ENCODE assay signal across 28 cellular contexts in the genomic region with DNA sequence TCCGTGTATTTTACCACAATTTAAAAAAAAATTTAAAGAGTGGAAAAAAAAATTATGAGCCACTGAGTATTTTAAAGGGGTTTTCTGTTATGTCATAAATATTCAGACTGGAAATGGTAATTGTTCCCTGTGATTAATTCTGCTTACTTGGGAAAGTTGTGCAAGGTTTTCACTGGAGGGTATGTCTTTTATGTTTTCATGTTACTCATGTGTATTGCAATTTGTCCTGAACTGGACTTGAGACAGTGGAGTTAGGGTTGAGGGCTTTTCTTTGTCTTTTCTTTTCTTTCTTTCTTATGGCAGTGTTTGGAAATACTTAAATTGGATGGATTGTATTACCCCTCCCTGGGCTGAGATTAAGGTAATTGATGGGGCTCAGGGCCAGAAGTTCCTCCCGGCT.
"Had no signal": no experiment of that assay in that cellular context is flagged by ENCODE, and none has a peak within 500 bp of the region (broad histone marks: within the 10 kb centered on the region; RNA-seq: fewer than 3 reads in every experiment).

No MANE protein-coding gene starts in this region.

- H3K27me3 ChIP-seq: brain microvascular endothelial cell, Peyer's patch, SJSA1 had no signal

- H3K27me3 Mint-ChIP-seq: activated B cell treated with CpG ODN at 0.5 μM for 24 hours; activated CD4-positive, alpha-beta T cell treated with anti-CD3 and anti-CD28 coated beads, Interleukin-2, amount 10 ng/mL, durations not matched to agents 24 days and 14 days; activated CD8-positive, alpha-beta memory T cell treated with anti-CD3 and anti-CD28 coated beads, Interleukin-2, amount 10 ng/mL, durations not matched to agents 7 days and 5 days had no signal

- H3K27ac Mint-ChIP-seq: activated B cell treated with CpG ODN at 0.5 μM for 24 hours; activated CD4-positive, alpha-beta T cell treated with anti-CD3 and anti-CD28 coated beads, Interleukin-2, amount 10 ng/mL, durations not matched to agents 24 days and 14 days; activated CD8-positive, alpha-beta memory T cell treated with anti-CD3 and anti-CD28 coated beads, Interleukin-2, amount 10 ng/mL, durations not matched to agents 7 days and 5 days; activated naive CD4-positive, alpha-beta T cell treated with anti-CD3 and anti-CD28 coated beads, Interleukin-2, amount 50 U/mL, for 72 hours; activated naive CD8-positive, alpha-beta T cell treated with anti-CD3 and anti-CD28 coated beads, Interleukin-2, amount 50 U/mL, for 24 hours; activated T-cell treated with anti-CD3 and anti-CD28 coated beads, Interleukin-2, amount 50 U/mL, for 24 hours; activated T-helper 1 cell treated with anti-CD3 and anti-CD28 coated beads, Interleukin-12 subunit alpha, Interleukin-12 subunit beta, Interleukin-2, Interleukin-4 antibody, amounts not matched to agents 30 ng/mL and 10 ng/mL and 1 ng/mL, durations not matched to agents 14 hours and 24 hours and 36 hours; IgD-negative memory B cell; T-helper 17 cell had no signal

- H3K27ac ChIP-seq: brain microvascular endothelial cell, Peyer's patch, RWPE1, SJSA1 had no signal

- DNase-seq: activated B cell treated with CpG ODN at 0.5 μM for 24 hours; activated CD4-positive, alpha-beta T cell treated with anti-CD3 and anti-CD28 coated beads for 1 hour; activated CD4-positive, alpha-beta T cell treated with anti-CD3 and anti-CD28 coated beads, Interleukin-2, amount 10 ng/mL, durations not matched to agents 24 days and 14 days; activated CD4-positive, alpha-beta T cell treated with anti-CD3 and anti-CD28 coated beads, Interleukin-2, amount 50 U/mL, for 48 hours; activated CD8-positive, alpha-beta memory T cell treated with anti-CD3 and anti-CD28 coated beads, Interleukin-2, amount 10 ng/mL, durations not matched to agents 7 days and 5 days; activated effector memory CD4-positive, alpha-beta T cell treated with anti-CD3 and anti-CD28 coated beads, Interleukin-2, amount 50 U/mL, for 16 hours; activated naive CD4-positive, alpha-beta T cell treated with Interleukin-2 at 50 U/mL for 16 hours; activated naive CD8-positive, alpha-beta T cell treated with anti-CD3 and anti-CD28 coated beads, Interleukin-2, amount 50 U/mL, for 24 hours; activated T-cell treated with anti-CD3 and anti-CD28 coated beads, Interleukin-2, amount 50 U/mL, for 24 hours; brain microvascular endothelial cell; KG1; NCI-H1092; NCI-H1417; NCI-H1694; NCI-H2029; NCI-H2107; NCI-H345; NCI-H510A; NK-92 treated with Interleukin-12 subunit alpha and Interleukin-12 subunit beta, amount 100 ng/mL, for 24 hours; Peyer's patch; Right ventricle myocardium superior; T-helper 17 cell; T-helper 9 cell had no signal

- H3K36me3 ChIP-seq: brain microvascular endothelial cell, Peyer's patch, SJSA1 had no signal

- H3K4me1 Mint-ChIP-seq: activated B cell treated with CpG ODN at 0.5 μM for 24 hours; activated CD4-positive, alpha-beta T cell treated with anti-CD3 and anti-CD28 coated beads, Interleukin-2, amount 10 ng/mL, durations not matched to agents 24 days and 14 days; activated CD8-positive, alpha-beta memory T cell treated with anti-CD3 and anti-CD28 coated beads, Interleukin-2, amount 10 ng/mL, durations not matched to agents 7 days and 5 days; activated naive CD8-positive, alpha-beta T cell treated with anti-CD3 and anti-CD28 coated beads, Interleukin-2, amount 50 U/mL, for 24 hours; IgD-negative memory B cell; T-helper 17 cell had no signal

- H3K4me3 Mint-ChIP-seq: activated B cell treated with CpG ODN at 0.5 μM for 24 hours; activated CD4-positive, alpha-beta T cell treated with anti-CD3 and anti-CD28 coated beads, Interleukin-2, amount 10 ng/mL, durations not matched to agents 24 days and 14 days; activated CD8-positive, alpha-beta memory T cell treated with anti-CD3 and anti-CD28 coated beads, Interleukin-2, amount 10 ng/mL, durations not matched to agents 7 days and 5 days; activated naive CD8-positive, alpha-beta T cell treated with anti-CD3 and anti-CD28 coated beads, Interleukin-2, amount 50 U/mL, for 24 hours; activated T-cell treated with anti-CD3 and anti-CD28 coated beads, Interleukin-2, amount 50 U/mL, for 24 hours; activated T-helper 1 cell treated with anti-CD3 and anti-CD28 coated beads, Interleukin-12 subunit alpha, Interleukin-12 subunit beta, Interleukin-2, Interleukin-4 antibody, amounts not matched to agents 30 ng/mL and 10 ng/mL and 1 ng/mL, durations not matched to agents 14 hours and 24 hours and 36 hours; IgD-negative memory B cell; T-helper 17 cell had no signal

- H3K4me3 ChIP-seq: Peyer's patch, SJSA1 had no signal

- H3K4me1 ChIP-seq: Peyer's patch had no signal

- H3K9me3 Mint-ChIP-seq: activated CD4-positive, alpha-beta T cell treated with anti-CD3 and anti-CD28 coated beads, Interleukin-2, amount 10 ng/mL, durations not matched to agents 24 days and 14 days; activated naive CD4-positive, alpha-beta T cell treated with anti-CD3 and anti-CD28 coated beads, Interleukin-2, amount 50 U/mL, for 72 hours; activated naive CD8-positive, alpha-beta T cell treated with anti-CD3 and anti-CD28 coated beads, Interleukin-2, amount 50 U/mL, for 24 hours; activated T-helper 1 cell treated with anti-CD3 and anti-CD28 coated beads, Interleukin-12 subunit alpha, Interleukin-12 subunit beta, Interleukin-2, Interleukin-4 antibody, amounts not matched to agents 30 ng/mL and 10 ng/mL and 1 ng/mL, durations not matched to agents 14 hours and 24 hours and 36 hours had no signal

- H3K9me3 ChIP-seq: Peyer's patch, SJSA1 had no signal

- H3K36me3 Mint-ChIP-seq: activated CD8-positive, alpha-beta memory T cell treated with anti-CD3 and anti-CD28 coated beads, Interleukin-2, amount 10 ng/mL, durations not matched to agents 7 days and 5 days; activated naive CD4-positive, alpha-beta T cell treated with anti-CD3 and anti-CD28 coated beads, Interleukin-2, amount 50 U/mL, for 72 hours; IgD-negative memory B cell had no signal
